Comparison of ENCODE assay signal across 1 cellular context in genomic region chr12:56161677-56162351, GRCh38.
TF ChIP-seq lines count a peak whose summit lies in the region.

No MANE protein-coding gene starts in this region.

TF ChIP-seq in GM12878, 131 proteins besides CTCF, POLR2A, EP300 and RAD21:
- TF ChIP-seq FOS (IDR thresholded peaks at IDR 0.05; ENCODE audit: borderline replicate concordance, extremely low read depth, insufficient read length) (no peak), POLR2AphosphoS2 (IDR thresholded peaks at IDR 0.05; ENCODE audit: low read depth, low read length) (0 out of 2 replicates have a peak, but pooled peaks have one; percentile 47), ZNF622 (IDR thresholded peaks at IDR 0.05) (no peak), TCF3 (IDR thresholded peaks at IDR 0.05; ENCODE audit: borderline replicate concordance, insufficient read depth, low read depth, low read length) (no peak), RELB (IDR thresholded peaks at IDR 0.05; ENCODE audit: low read depth) (no peak), TCF7 (IDR thresholded peaks at IDR 0.05; ENCODE audit: borderline replicate concordance) (no peak), POLR2AphosphoS5 (IDR thresholded peaks at IDR 0.05; ENCODE audit: low read length) (peak; percentile 52), HDGF (IDR thresholded peaks at IDR 0.05) (no peak), PAX5 (IDR thresholded peaks at IDR 0.05; ENCODE audit: borderline replicate concordance, low read depth, low read length) (no peak), MYC (IDR thresholded peaks at IDR 0.05; ENCODE audit: insufficient read depth, insufficient read length, insufficient replicate concordance, low read length, severe bottlenecking) (no peak), YY1 (IDR thresholded peaks at IDR 0.05; ENCODE audit: low read depth, low read length) (no peak), CREM (IDR thresholded peaks at IDR 0.05; ENCODE audit: low read depth) (no peak), DPF2 (IDR thresholded peaks at IDR 0.05) (no peak), ZBTB33 (IDR thresholded peaks at IDR 0.05) (no peak)
